In the genomic region with DNA sequence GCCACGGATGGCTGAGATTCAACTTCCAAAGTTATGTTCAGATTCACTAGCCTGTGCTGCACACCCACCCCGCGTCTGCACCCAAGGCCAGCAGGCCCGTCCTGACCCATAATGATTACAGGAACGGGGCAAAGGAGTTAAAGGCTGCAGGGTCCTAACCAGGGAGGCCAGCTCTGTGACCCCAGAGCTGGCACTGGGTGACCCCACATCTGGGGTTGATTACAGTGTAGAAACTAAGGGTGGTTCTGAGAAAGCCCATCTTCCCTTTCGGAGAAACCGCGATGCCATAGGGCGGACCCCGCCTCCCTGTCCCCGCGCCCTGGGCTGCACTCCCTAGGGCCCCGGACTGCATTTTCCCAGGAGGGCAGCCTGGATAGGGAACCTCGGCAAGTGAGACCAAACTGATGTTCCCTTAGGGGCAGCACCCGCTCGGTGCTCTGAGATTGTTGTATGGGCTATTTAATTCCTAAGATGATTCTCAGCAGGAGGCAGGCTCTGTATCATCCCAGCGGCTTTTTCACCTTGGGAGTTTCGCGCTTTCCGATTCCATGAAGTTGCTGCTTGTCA, we compare ENCODE assay signal across 10 cellular contexts. TPM values are rescaled to one million over a fixed set of nuclear protein-coding genes. Genes with fewer than 3 reads are reported as not detected.
DNase-seq lines count a peak whose midpoint lies in the region; ATAC-seq, FAIRE-seq and TF ChIP-seq lines count a peak whose summit lies in the region.
"Had no signal": no experiment of that assay in that cellular context is flagged by ENCODE, and none has a peak within 500 bp of the region (broad histone marks: within the 10 kb centered on the region; RNA-seq: fewer than 3 reads in every experiment).

No MANE protein-coding gene starts in this region.

- no peak overlapping the region for H3K27ac ChIP-seq in Karpas-422 (ENCODE audit: low read length)
- peak overlapping the region; percentile 75 for H3K27ac ChIP-seq in cingulate gyrus (ENCODE audit: low read depth, low read length)

- H2AFZ ChIP-seq in Karpas-422 (ENCODE audit: low read length): no peak overlapping the region

- peaks cover 0 to 4% of the 10 kb centered on the region in 2 donors for H3K27me3 Mint-ChIP-seq in natural killer cell treated with Interleukin-12 subunit alpha and Interleukin-12 subunit beta and Interleukin-15 and Interleukin-18, amount 100 ng/mL, for 72 hours

- no peak for FAIRE-seq in GM19239 (lab: Jason Lieb, UNC)
- FAIRE-seq: islet of Langerhans had no signal

- peak overlapping the region; percentile 54 for H3K9ac ChIP-seq in Karpas-422 (ENCODE audit: low read length)

- H4K20me1 ChIP-seq in Karpas-422 (ENCODE audit: insufficient read depth, low read depth, low read length): no peaks in the 10 kb centered on the region

- no peaks in the 10 kb centered on the region for H3K9me3 ChIP-seq in Karpas-422 (ENCODE audit: low read length)

- H3K27me3 ChIP-seq in Karpas-422 (ENCODE audit: low read length): no peaks in the 10 kb centered on the region

- peaks cover 3% of the 10 kb centered on the region for H3K9me3 Mint-ChIP-seq in natural killer cell treated with Interleukin-12 subunit alpha and Interleukin-12 subunit beta and Interleukin-15 and Interleukin-18, amount 100 ng/mL, for 72 hours

- H3K4me2 ChIP-seq in Karpas-422 (ENCODE audit: low read depth, low read length, poor library complexity, severe bottlenecking): peak overlapping the region; percentile 63

- peaks cover 4 to 9% of the 10 kb centered on the region in 2 donors for H3K4me1 Mint-ChIP-seq in natural killer cell treated with Interleukin-12 subunit alpha and Interleukin-12 subunit beta and Interleukin-15 and Interleukin-18, amount 100 ng/mL, for 72 hours (ENCODE audit: low read depth in 2 of 2)

- no peak for ATAC-seq in natural killer cell treated with Interleukin-12 subunit alpha and Interleukin-12 subunit beta and Interleukin-15 and Interleukin-18, amount 100 ng/mL, for 72 hours

- H3K4me3 Mint-ChIP-seq in natural killer cell treated with Interleukin-12 subunit alpha and Interleukin-12 subunit beta and Interleukin-15 and Interleukin-18, amount 100 ng/mL, for 72 hours: peak overlapping the region; percentile 71

- H3K36me3 Mint-ChIP-seq in natural killer cell treated with Interleukin-12 subunit alpha and Interleukin-12 subunit beta and Interleukin-15 and Interleukin-18, amount 100 ng/mL, for 72 hours: no peaks in the 10 kb centered on the region

- no peaks in the 10 kb centered on the region for H3K9me2 ChIP-seq in Karpas-422 (replicated peaks; ENCODE audit: insufficient read depth, low read length)

- peak overlapping the region; percentile 65 for H3K4me3 ChIP-seq in AG10803 (ENCODE audit: low read length)
- H3K4me3 ChIP-seq in Karpas-422 (ENCODE audit: low read length): peak overlapping the region; percentile 42; the same call in 1 of the 2 replicates

- peak overlapping the region; percentile 58 to 76 for H3K27ac Mint-ChIP-seq in natural killer cell treated with Interleukin-12 subunit alpha and Interleukin-12 subunit beta and Interleukin-15 and Interleukin-18, amount 100 ng/mL, for 72 hours

- TF ChIP-seq CTCF in AG10803 (conservative IDR thresholded peaks at IDR 0.05; ENCODE audit: low read length): no peak

- no peaks in the 10 kb centered on the region for H3K36me3 ChIP-seq in Karpas-422 (ENCODE audit: insufficient read depth, low read length)

- no peaks in the 10 kb centered on the region for H3K79me2 ChIP-seq in Karpas-422 (ENCODE audit: low read length)

- peaks cover 3% of the 10 kb centered on the region; the same call in 1 of the 2 replicates for H3K4me1 ChIP-seq in Karpas-422 (ENCODE audit: low read length)

- DNase-seq in AG10803 (ENCODE audit: low read depth) (no peak), Karpas-422 (no peak), ecto neural progenitor cell (ENCODE audit: low spot score) (no peak), occipital lobe (lab: John Stamatoyannopoulos, UW) (no peak), GM19239 (ENCODE audit: insufficient read length, low spot score) (no peak)
- DNase-seq in natural killer cell treated with Interleukin-12 subunit alpha and Interleukin-12 subunit beta and Interleukin-15 and Interleukin-18, amount 100 ng/mL, for 72 hours (ENCODE audit: low spot score): no peak
- DNase-seq in activated CD4-positive, CD25-positive, alpha-beta regulatory T cell (lab: John Stamatoyannopoulos, UW): no peak

RNA-seq across cellular contexts. Expression of a gene that starts 2.2 kb away (rescaled TPM):
- total RNA-seq in Karpas-422 (2014; rRNA removed; shearing (Covaris generic); ENCODE audit: low replicate concordance): not detected in 2 replicates
- total RNA-seq in natural killer cell treated with Interleukin-12 subunit alpha and Interleukin-12 subunit beta and Interleukin-15 and Interleukin-18, amount 100 ng/mL, for 72 hours: not detected
- 0.31 TPM for total RNA-seq in occipital lobe
- total RNA-seq: RPMI7951 had no signal

RNA-seq across cellular contexts. Expression of a gene that starts 28.6 kb away (rescaled TPM):
- not detected in 2 replicates for total RNA-seq in Karpas-422 (2014; rRNA removed; shearing (Covaris generic); ENCODE audit: low replicate concordance)
- total RNA-seq in natural killer cell treated with Interleukin-12 subunit alpha and Interleukin-12 subunit beta and Interleukin-15 and Interleukin-18, amount 100 ng/mL, for 72 hours: not detected
- 32.8 TPM for total RNA-seq in occipital lobe
- total RNA-seq: RPMI7951 had no signal

Comparison
In these comparisons a context has a peak if more than half of its experiments do, and no peak if none do; other contexts are left out.
1. RNA of a gene that starts 28.6 kb away (total RNA-seq): 32.8 TPM in occipital lobe (single experiment); not detected in Karpas-422 and not detected in natural killer cell treated with Interleukin-12 subunit alpha and Interleukin-12 subunit beta and Interleukin-15 and Interleukin-18, amount 100 ng/mL, for 72 hours; every median in the first group is over 10 times any median in the second.